Comparison of ENCODE assay signal across 10 cellular contexts in the genomic region with DNA sequence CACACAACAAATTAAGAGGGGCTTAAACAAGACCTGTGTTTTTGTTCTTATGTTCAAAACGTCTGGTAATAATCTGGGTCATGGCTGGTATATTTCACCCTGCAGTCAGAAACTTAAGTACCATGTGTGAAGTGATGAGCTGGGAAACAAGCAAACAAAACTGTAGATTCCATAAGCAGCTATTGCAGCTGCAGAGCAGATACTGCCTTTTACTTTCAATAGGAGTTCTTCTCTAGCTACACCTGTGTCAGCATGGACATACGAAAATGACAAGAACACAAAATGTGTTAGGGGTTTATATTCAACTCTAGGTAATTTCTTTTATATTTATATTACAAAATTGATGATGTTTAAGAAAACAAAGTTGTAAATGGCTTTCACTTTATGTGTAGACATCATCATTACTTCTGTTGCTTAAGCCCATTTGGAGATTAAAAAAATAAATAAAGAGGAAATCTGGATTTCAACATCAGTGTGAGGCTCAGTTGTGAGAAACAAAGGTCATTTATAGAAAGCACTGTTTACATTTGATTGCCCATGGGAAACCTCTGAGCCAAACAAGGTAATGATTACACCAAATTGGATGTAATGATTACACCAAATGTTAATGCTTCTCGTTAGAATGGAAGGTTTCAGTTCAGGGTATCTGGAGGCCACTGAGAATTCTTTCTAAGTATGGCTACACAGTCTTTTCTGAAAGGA.
DNase-seq lines count a peak whose midpoint lies in the region; ATAC-seq and TF ChIP-seq lines count a peak whose summit lies in the region.
"Had no signal": no experiment of that assay in that cellular context is flagged by ENCODE, and none has a peak within 500 bp of the region (broad histone marks: within the 10 kb centered on the region; RNA-seq: fewer than 3 reads in every experiment).

No MANE protein-coding gene starts in this region.

- intact Hi-C loops in right lobe of liver (cut with DNase I), result no loop called here

- H3K4me3 ChIP-seq in right lobe of liver (no peak overlapping the region), WERI-Rb-1 (ENCODE audit: low read depth, low read length) (no peak overlapping the region)
- H3K4me3 ChIP-seq: cardiac muscle cell had no signal

- no peak for DNase-seq in right lobe of liver
- no peak for DNase-seq in NCI-H1105 treated with DMSO at 0.1 percent for 48 hours (lab: John Stamatoyannopoulos, UW)
- DNase-seq in WERI-Rb-1, result no peak
- no peak for DNase-seq in SK-N-DZ (ENCODE audit: low spot score)
- DNase-seq: NCI-H2029 treated with DMSO at 0.1 percent for 48 hours, T-cell had no signal

- peaks cover 0 to 27% (median 6%) of the 10 kb centered on the region in 4 donors for H3K4me1 ChIP-seq in right lobe of liver

- TF ChIP-seq POLR2A in right lobe of liver (IDR thresholded peaks at IDR 0.05), result peak; percentile 40

- no peaks in the 10 kb centered on the region for H3K27me3 ChIP-seq in right lobe of liver
- H3K27me3 ChIP-seq in WERI-Rb-1 (ENCODE audit: insufficient read depth, low read depth, severe bottlenecking), result no peaks in the 10 kb centered on the region
- H3K27me3 ChIP-seq: cardiac muscle cell had no signal

- 19% methylated on average over 3 of the region's 3 CpGs for WGBS in right lobe of liver (ENCODE audit: insufficient coverage, low coverage, low lambda C conversion rate, missing lambda C conversion rate)

- H3K36me3 ChIP-seq in right lobe of liver, result no peaks in the 10 kb centered on the region
- H3K36me3 ChIP-seq in WERI-Rb-1, result no peaks in the 10 kb centered on the region
- H3K36me3 ChIP-seq: cardiac muscle cell had no signal

- ATAC-seq in GM19043 (IDR thresholded peaks at IDR 0.05; ENCODE audit: low read depth, unreplicated experiment) (peak; percentile 87), HG02588 (IDR thresholded peaks at IDR 0.05; ENCODE audit: unreplicated experiment) (peak; percentile 75), HG03558 (IDR thresholded peaks at IDR 0.05; ENCODE audit: extremely low read depth, unreplicated experiment) (peak; percentile 83), right lobe of liver (peak; percentile 91 to 99 (median 96))
- ATAC-seq: T-cell had no signal

- no peak for TF ChIP-seq CTCF in right lobe of liver (IDR thresholded peaks at IDR 0.05)
- TF ChIP-seq CTCF in WERI-Rb-1 (IDR thresholded peaks at IDR 0.05; ENCODE audit: low read depth, low read length), result no peak

- H3K27ac ChIP-seq in right lobe of liver, result peak overlapping the region; percentile 51 to 77 (median 74)
- no peak overlapping the region for H3K27ac ChIP-seq in WERI-Rb-1
- H3K27ac ChIP-seq: cardiac muscle cell had no signal

- H3K9me3 ChIP-seq in right lobe of liver (no peaks in the 10 kb centered on the region), WERI-Rb-1 (ENCODE audit: severe bottlenecking) (no peaks in the 10 kb centered on the region)
